Comparison of ENCODE assay signal across 8 cellular contexts in the genomic region with DNA sequence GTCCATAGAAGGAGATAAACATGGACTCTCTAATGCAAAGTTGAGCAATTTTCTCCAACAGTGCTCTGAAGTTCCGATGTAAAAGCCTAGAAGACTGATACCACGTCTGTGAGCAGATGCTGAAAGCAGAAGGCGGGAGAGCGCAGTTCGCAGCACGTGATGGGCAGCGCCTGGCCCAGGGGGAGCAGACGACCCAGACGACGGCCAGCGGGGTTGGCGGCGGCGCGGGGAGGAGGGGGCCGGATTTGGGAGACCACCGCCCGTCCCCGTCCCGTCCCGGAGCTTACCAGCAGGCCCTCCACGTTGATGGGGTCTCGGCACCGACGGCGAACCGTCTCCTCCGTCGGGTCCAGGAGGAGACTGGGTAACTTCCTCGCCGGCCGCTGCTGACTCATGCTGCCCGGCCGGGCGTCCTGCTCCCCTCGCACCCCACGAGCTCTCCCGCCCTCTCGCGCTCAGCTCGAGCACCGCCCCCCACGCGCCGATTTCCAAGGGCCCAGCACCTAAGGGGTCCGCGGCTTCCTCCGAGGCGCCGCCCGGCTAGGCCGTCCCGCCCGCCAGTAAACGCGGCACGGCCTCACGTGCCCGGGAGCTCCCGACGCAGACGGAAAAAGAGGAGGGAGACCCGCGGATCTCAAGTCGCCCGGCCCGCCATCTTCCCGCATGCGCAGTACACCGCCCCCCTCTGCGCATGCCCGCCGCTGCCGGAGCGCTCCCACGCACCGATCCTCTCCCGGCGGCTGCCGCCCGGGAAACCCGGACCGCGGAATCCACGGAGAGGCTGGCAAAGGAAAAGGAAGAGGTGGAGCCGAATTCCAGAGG. TPM values are rescaled to one million over a fixed set of nuclear protein-coding genes. Genes with fewer than 3 reads are reported as not detected.
A peak's percentile ranks its signal among the peaks of the same experiment; 100 is the strongest.
DNase-seq lines count a peak whose midpoint lies in the region; ATAC-seq and TF ChIP-seq lines count a peak whose summit lies in the region.

A gene with protein sequence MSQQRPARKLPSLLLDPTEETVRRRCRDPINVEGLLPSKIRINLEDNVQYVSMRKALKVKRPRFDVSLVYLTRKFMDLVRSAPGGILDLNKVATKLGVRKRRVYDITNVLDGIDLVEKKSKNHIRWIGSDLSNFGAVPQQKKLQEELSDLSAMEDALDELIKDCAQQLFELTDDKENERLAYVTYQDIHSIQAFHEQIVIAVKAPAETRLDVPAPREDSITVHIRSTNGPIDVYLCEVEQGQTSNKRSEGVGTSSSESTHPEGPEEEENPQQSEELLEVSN (minus strand): TSS at position 677 of the 822 bp plus-strand sequence. CDS start 282 bp downstream, at position 395.

- no peaks in the 10 kb centered on the region for H3K36me3 ChIP-seq in mucosa of rectum (ENCODE audit: control insufficient read depth in 2 of 2, insufficient read depth in 2 of 2, low read length in 2 of 2)

- H3K9me3 ChIP-seq in mucosa of rectum (ENCODE audit: control insufficient read depth in 2 of 2, low read length in 2 of 2) = no peaks in the 10 kb centered on the region

- DNase-seq in DMS 273 (lab: John Stamatoyannopoulos, UW; ENCODE audit: unreplicated experiment) (peak; percentile 99), KG1 (lab: John Stamatoyannopoulos, UW) (peak; percentile 63), epithelial cell of prostate (ENCODE audit: low read depth, low spot score) (peak; percentile 57)
- peak; percentile 89 for DNase-seq in activated T-cell treated with anti-CD3 and anti-CD28 coated beads, Interleukin-2, amount 50 U/mL, for 1 hour
- DNase-seq in stimulated activated CD8-positive, alpha-beta memory T cell treated with anti-CD3 and anti-CD28 coated beads, Interleukin-4, amount 100 ng/mL, for 4 hours (ENCODE audit: low read depth in 2 of 2, low spot score in 1 of 2) = peak; percentile 61 to 66

- H3K27me3 ChIP-seq in mucosa of rectum (ENCODE audit: control insufficient read depth in 2 of 2, insufficient read depth in 2 of 2, low read length in 2 of 2) = no peaks in the 10 kb centered on the region

- H3K9ac ChIP-seq in mucosa of rectum (ENCODE audit: low read depth in 1 of 2, low read length in 2 of 2) = peak within 1 kb of the TSS; percentile 70 to 79

- H3K4me1 ChIP-seq in mucosa of rectum (ENCODE audit: control insufficient read depth in 2 of 2, insufficient read depth in 2 of 2, low read length in 2 of 2) = peaks cover 12 to 17% of the 10 kb centered on the region in 2 donors

- H3K27ac ChIP-seq in epithelial cell of prostate = peak within 1 kb of the TSS; percentile 67
- H3K27ac ChIP-seq in mucosa of rectum (ENCODE audit: low read depth in 2 of 2, low read length in 2 of 2) = peak within 1 kb of the TSS; percentile 78 to 82

- H3K4me3 ChIP-seq in mucosa of rectum (ENCODE audit: low read length in 2 of 2) = peak within 1 kb of the TSS; percentile 88 to 89

- ATAC-seq in GM21576 (IDR thresholded peaks at IDR 0.05; ENCODE audit: unreplicated experiment) = peak; percentile 60

TF ChIP-seq in PFSK-1, 5 proteins besides CTCF, POLR2A, EP300 and RAD21:
- TF ChIP-seq, protein P1, sequence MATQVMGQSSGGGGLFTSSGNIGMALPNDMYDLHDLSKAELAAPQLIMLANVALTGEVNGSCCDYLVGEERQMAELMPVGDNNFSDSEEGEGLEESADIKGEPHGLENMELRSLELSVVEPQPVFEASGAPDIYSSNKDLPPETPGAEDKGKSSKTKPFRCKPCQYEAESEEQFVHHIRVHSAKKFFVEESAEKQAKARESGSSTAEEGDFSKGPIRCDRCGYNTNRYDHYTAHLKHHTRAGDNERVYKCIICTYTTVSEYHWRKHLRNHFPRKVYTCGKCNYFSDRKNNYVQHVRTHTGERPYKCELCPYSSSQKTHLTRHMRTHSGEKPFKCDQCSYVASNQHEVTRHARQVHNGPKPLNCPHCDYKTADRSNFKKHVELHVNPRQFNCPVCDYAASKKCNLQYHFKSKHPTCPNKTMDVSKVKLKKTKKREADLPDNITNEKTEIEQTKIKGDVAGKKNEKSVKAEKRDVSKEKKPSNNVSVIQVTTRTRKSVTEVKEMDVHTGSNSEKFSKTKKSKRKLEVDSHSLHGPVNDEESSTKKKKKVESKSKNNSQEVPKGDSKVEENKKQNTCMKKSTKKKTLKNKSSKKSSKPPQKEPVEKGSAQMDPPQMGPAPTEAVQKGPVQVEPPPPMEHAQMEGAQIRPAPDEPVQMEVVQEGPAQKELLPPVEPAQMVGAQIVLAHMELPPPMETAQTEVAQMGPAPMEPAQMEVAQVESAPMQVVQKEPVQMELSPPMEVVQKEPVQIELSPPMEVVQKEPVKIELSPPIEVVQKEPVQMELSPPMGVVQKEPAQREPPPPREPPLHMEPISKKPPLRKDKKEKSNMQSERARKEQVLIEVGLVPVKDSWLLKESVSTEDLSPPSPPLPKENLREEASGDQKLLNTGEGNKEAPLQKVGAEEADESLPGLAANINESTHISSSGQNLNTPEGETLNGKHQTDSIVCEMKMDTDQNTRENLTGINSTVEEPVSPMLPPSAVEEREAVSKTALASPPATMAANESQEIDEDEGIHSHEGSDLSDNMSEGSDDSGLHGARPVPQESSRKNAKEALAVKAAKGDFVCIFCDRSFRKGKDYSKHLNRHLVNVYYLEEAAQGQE (IDR thresholded peaks at IDR 0.05; ENCODE audit: insufficient read depth in 1 of 2, low read depth in 2 of 2, low read length in 2 of 2) = no peak
- TF ChIP-seq FOXP2 (optimal IDR thresholded peaks at IDR 0.05; ENCODE audit: borderline replicate concordance, extremely low read depth, extremely low read length, insufficient read depth) (peak; percentile 74), SIN3A (IDR thresholded peaks at IDR 0.05; ENCODE audit: borderline replicate concordance, insufficient read depth, low read length) (peak; percentile 70; the same call in 1 of the 2 replicates), POLR2AphosphoS5 (IDR thresholded peaks at IDR 0.05; ENCODE audit: low read depth, low read length) (peak; percentile 52), TAF1 (IDR thresholded peaks at IDR 0.05; ENCODE audit: borderline replicate concordance, insufficient read depth, low read length) (peak; percentile 90; the same call in 1 of the 2 replicates)

RNA-seq across cellular contexts. Expression of the gene that starts here (rescaled TPM):
- polyA plus RNA-seq in PFSK-1 (2012; ENCODE audit: insufficient read length, low read depth) = 41.8 TPM

Comparison
In these comparisons a context has a peak if more than half of its experiments do, and no peak if none do; other contexts are left out.
1. Peak in every context shown above with its lines: DNase-seq, ATAC-seq, H3K4me3 ChIP-seq and H3K27ac ChIP-seq.